Comparison of ENCODE assay signal across 22 cellular contexts in the genomic region with DNA sequence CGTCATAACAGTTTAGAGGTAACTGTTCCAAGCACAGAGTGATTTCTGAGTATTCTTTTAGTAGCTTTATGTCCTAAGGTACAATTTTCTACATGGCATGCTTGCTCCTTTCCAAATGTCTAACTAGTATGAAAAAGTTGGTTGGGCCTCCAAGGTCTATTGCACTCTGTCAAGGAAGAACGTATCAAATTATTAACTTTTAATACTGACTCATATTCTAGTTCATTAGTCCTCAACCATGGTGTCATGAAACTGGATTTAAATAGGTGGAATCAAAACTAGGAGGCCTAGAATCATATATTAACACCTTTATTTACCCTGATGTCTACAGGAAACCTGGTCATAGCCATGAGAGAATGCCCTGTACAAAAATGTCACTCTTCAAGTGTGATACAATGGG.
"Had no signal": no experiment of that assay in that cellular context is flagged by ENCODE, and none has a peak within 500 bp of the region (broad histone marks: within the 10 kb centered on the region; RNA-seq: fewer than 3 reads in every experiment).

No MANE protein-coding gene starts in this region.

- H3K4me3 ChIP-seq: esophagus squamous epithelium, lung, neural progenitor cell, right atrium auricular region, sigmoid colon, skin epidermis, stomach, thoracic aorta, transverse colon had no signal

- H3K27ac ChIP-seq: epithelial cell of prostate, esophagus squamous epithelium, neural progenitor cell, right atrium auricular region, sigmoid colon, stomach, thoracic aorta, transverse colon had no signal

- H3K9me3 ChIP-seq: esophagus squamous epithelium, right atrium auricular region, sigmoid colon, stomach, thoracic aorta, transverse colon had no signal

- FAIRE-seq: colon, keratinocyte had no signal

- H3K27me3 ChIP-seq: esophagus squamous epithelium, neural progenitor cell, right atrium auricular region, sigmoid colon, stomach, transverse colon had no signal

- DNase-seq: cerebellar nuclear complex; effector memory CD8-positive, alpha-beta T cell; esophagus squamous epithelium; foreskin fibroblast; immature natural killer cell; left colon; left ventricle myocardium superior; sigmoid colon; stimulated activated CD4-positive, alpha-beta T cell treated with anti-CD3 and anti-CD28 coated beads, Interleukin-2, amount 100 ng/mL, for 24 hours; stimulated activated naive CD4-positive, alpha-beta T cell; stomach; substantia nigra; transverse colon had no signal

- H3K4me1 ChIP-seq: neural progenitor cell had no signal

- H3K9ac ChIP-seq: neural progenitor cell had no signal

- ATAC-seq: effector memory CD8-positive, alpha-beta T cell; left colon; natural killer cell treated with Interleukin-12 subunit alpha and Interleukin-12 subunit beta and Interleukin-15 and Interleukin-18, amount 100 ng/mL, for 72 hours had no signal
